ENCODE assay signal across 15 cellular contexts in the genomic region with DNA sequence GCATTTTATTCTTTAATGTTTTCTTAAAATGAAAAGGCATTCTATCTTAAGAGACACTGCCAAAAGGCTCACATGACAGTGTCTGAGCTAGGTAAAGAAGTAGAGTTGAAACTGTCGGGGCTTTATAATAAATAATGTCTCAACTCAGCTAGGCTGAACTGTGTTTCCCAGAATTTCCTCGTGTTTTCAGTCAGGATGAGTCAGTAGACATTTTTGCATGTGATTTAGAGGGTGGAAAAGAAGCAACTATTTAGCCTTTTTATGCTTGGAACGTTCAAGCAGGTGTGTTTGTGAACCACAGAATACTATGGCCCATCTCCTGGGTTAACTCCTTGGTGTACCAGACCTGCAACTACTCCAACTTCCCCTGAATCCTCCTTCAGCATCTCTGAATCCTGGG. TPM values are rescaled to one million over a fixed set of nuclear protein-coding genes. Genes with fewer than 3 reads are reported as not detected.
DNase-seq lines count a peak whose midpoint lies in the region; ATAC-seq and TF ChIP-seq lines count a peak whose summit lies in the region.
"Had no signal": no experiment of that assay in that cellular context is flagged by ENCODE, and none has a peak within 500 bp of the region (broad histone marks: within the 10 kb centered on the region; RNA-seq: fewer than 3 reads in every experiment).

No MANE protein-coding gene starts in this region.

- no peaks in the 10 kb centered on the region for H3K9me2 ChIP-seq in HCT116 (ENCODE audit: insufficient read depth)
- H3K9me2 ChIP-seq in hepatocyte (replicated peaks; ENCODE audit: insufficient read depth), result no peaks in the 10 kb centered on the region

- H3K9ac ChIP-seq in HCT116 (ENCODE audit: low read length), result no peak overlapping the region

- H3K9me3 ChIP-seq in HCT116 (ENCODE audit: control insufficient read depth in 1 of 2, insufficient read depth in 1 of 2, low read depth in 1 of 2, low read length in 2 of 2), result no peaks in the 10 kb centered on the region
- H3K9me3 ChIP-seq in breast epithelium, result no peaks in the 10 kb centered on the region
- no peaks in the 10 kb centered on the region for H3K9me3 ChIP-seq in hepatocyte (ENCODE audit: low read depth)
- H3K9me3 ChIP-seq in thoracic aorta, result no peaks in the 10 kb centered on the region
- H3K9me3 ChIP-seq: suprapubic skin had no signal

- H3K4me1 ChIP-seq in HCT116 (ENCODE audit: control insufficient read depth in 1 of 2, insufficient read depth in 2 of 2, low read length in 2 of 2), result peaks cover 29 to 34% of the 10 kb centered on the region in 2 experiments
- peaks cover 7 to 32% of the 10 kb centered on the region in 2 donors for H3K4me1 ChIP-seq in breast epithelium
- peaks cover 24% of the 10 kb centered on the region for H3K4me1 ChIP-seq in hepatocyte (ENCODE audit: insufficient read depth)
- peaks cover 16 to 35% of the 10 kb centered on the region in 2 donors for H3K4me1 ChIP-seq in thoracic aorta (ENCODE audit: control insufficient read depth in 1 of 2, low read depth in 2 of 2)

- DNase-seq in HCT116 (ENCODE audit: low read depth, low spot score) (no peak), breast epithelium (ENCODE audit: low spot score in 2 of 2) (no peak), hepatocyte (ENCODE audit: low spot score) (no peak), thoracic aorta (ENCODE audit: low spot score) (no peak), HuH-7 (ENCODE audit: low spot score) (no peak)
- DNase-seq in activated CD8-positive, alpha-beta memory T cell treated with anti-CD3 and anti-CD28 coated beads for 24 hours, result no peak
- no peak for DNase-seq in stimulated activated CD4-positive, alpha-beta T cell treated with anti-CD3 and anti-CD28 coated beads, Interleukin-4, amount 100 ng/mL, for 1 hour
- DNase-seq: activated CD4-positive, alpha-beta T cell treated with anti-CD3 and anti-CD28 coated beads, Interleukin-2, amount 10 ng/mL, durations not matched to agents 24 days and 14 days; activated T-cell treated with anti-CD3 and anti-CD28 coated beads, Interleukin-2, amount 50 U/mL, for 72 hours; aorta; islet precursor cell; MM.1S; NCI-H82 had no signal

- H3K4me3 ChIP-seq in HCT116 (replicated peaks in 1 of 2; ENCODE audit: low read depth in 1 of 2, low read length in 2 of 2) (no peak overlapping the region), breast epithelium (no peak overlapping the region), hepatocyte (no peak overlapping the region), thoracic aorta (no peak overlapping the region)
- H3K4me3 ChIP-seq: suprapubic skin had no signal

- CTCF ChIA-PET in HCT116 (lab: Charles Lee), result interaction anchor here (1.7 kb wide), 1 partner anchor 95 kb away, joined by 4 read pairs; no protein-coding TSS in a partner anchor

- TF ChIP-seq POLR2A in HCT116 (IDR thresholded peaks at IDR 0.05; ENCODE audit: borderline replicate concordance, extremely low read depth, insufficient read depth, insufficient read length) (no peak), breast epithelium (IDR thresholded peaks at IDR 0.05) (no peak)

- intact Hi-C loops in HCT116 (cut with micrococcal nuclease) (no loop called here), breast epithelium (cut with DNase I; ENCODE audit: low total_unique reads) (no loop called here)

- TF ChIP-seq CTCF in HCT116 (IDR thresholded peaks at IDR 0.05 in 2 of 3, conservative IDR thresholded peaks at IDR 0.05 in 1 of 3; ENCODE audit: borderline replicate concordance in 1 of 3, insufficient read depth in 1 of 3, low read depth in 2 of 3, low read length in 2 of 3), result no peak
- no peak for TF ChIP-seq CTCF in breast epithelium (IDR thresholded peaks at IDR 0.05)
- TF ChIP-seq CTCF in hepatocyte (IDR thresholded peaks at IDR 0.05; ENCODE audit: poor library complexity), result no peak
- no peak for TF ChIP-seq CTCF in thoracic aorta (IDR thresholded peaks at IDR 0.05)

- H4K20me1 ChIP-seq in HCT116 (ENCODE audit: insufficient read depth), result no peaks in the 10 kb centered on the region
- H4K20me1 ChIP-seq in hepatocyte (ENCODE audit: insufficient read depth, poor library complexity, severe bottlenecking), result no peaks in the 10 kb centered on the region

- WGBS in hepatocyte (ENCODE audit: low lambda C conversion rate, missing lambda C conversion rate), result 45% methylated on average over 3 of the region's 3 CpGs

- ATAC-seq in HCT116 (no peak), thoracic aorta (ENCODE audit: insufficient number of reproducible peaks, low FRiP score, low read depth) (no peak), GM21360 (IDR thresholded peaks at IDR 0.05; ENCODE audit: unreplicated experiment) (no peak)
- ATAC-seq: activated T-cell treated with anti-CD3 and anti-CD28 coated beads, Interleukin-2, amount 50 U/mL, for 72 hours had no signal

- RAD21 ChIA-PET in HCT116 (lab: Charles Lee; ENCODE audit: low non-redundant PET in 1 of 2, low total read pairs in 2 of 2, uncharacterized antibody in 2 of 2, unreplicated experiment in 2 of 2), result no interaction called here

- H2AFZ ChIP-seq in HCT116 (ENCODE audit: low read depth, low read length, poor library complexity, severe bottlenecking) (no peak overlapping the region), hepatocyte (no peak overlapping the region)

- no peaks in the 10 kb centered on the region for H3K36me3 ChIP-seq in HCT116 (ENCODE audit: control insufficient read depth in 1 of 2, insufficient read depth in 2 of 2, low read length in 2 of 2)
- H3K36me3 ChIP-seq in breast epithelium, result no peaks in the 10 kb centered on the region
- H3K36me3 ChIP-seq in hepatocyte (replicated peaks; ENCODE audit: insufficient read depth, low read depth), result no peaks in the 10 kb centered on the region
- no peaks in the 10 kb centered on the region for H3K36me3 ChIP-seq in thoracic aorta
- H3K36me3 ChIP-seq: suprapubic skin had no signal

- POLR2A ChIA-PET in HCT116 (lab: Charles Lee), result no interaction called here

- H3K27me3 ChIP-seq in HCT116 (ENCODE audit: insufficient read depth, low read length), result no peaks in the 10 kb centered on the region
- no peaks in the 10 kb centered on the region for H3K27me3 ChIP-seq in breast epithelium
- H3K27me3 ChIP-seq in hepatocyte, result no peaks in the 10 kb centered on the region
- H3K27me3 ChIP-seq in thoracic aorta (replicated peaks; ENCODE audit: insufficient read depth), result no peaks in the 10 kb centered on the region
- H3K27me3 ChIP-seq: suprapubic skin had no signal

- H3K79me2 ChIP-seq in HCT116 (ENCODE audit: insufficient read depth, low read length) (no peaks in the 10 kb centered on the region), hepatocyte (no peaks in the 10 kb centered on the region)

- no TSS peak for BruUV-seq in HCT116 (replicated peaks; lab: Mats Ljungman, UMichigan)

- H3K4me2 ChIP-seq in HCT116 (ENCODE audit: low read length), result no peak overlapping the region
- H3K4me2 ChIP-seq in hepatocyte, result no peak overlapping the region

- no peak for TF ChIP-seq RAD21 in HCT116 (IDR thresholded peaks at IDR 0.05; ENCODE audit: low read depth)

- no peak overlapping the region for H3K27ac ChIP-seq in HCT116 (ENCODE audit: low read depth, low read length)
- H3K27ac ChIP-seq in breast epithelium, result peak overlapping the region; percentile 39 to 93
- H3K27ac ChIP-seq in hepatocyte, result peak overlapping the region; percentile 18
- H3K27ac ChIP-seq in thoracic aorta, result peak overlapping the region; percentile 10 to 21
- H3K27ac ChIP-seq: suprapubic skin had no signal

TF ChIP-seq in HCT116, 20 proteins besides CTCF, POLR2A, EP300 and RAD21:
- TF ChIP-seq MAX (IDR thresholded peaks at IDR 0.05) (0 out of 2 replicates have a peak, but pooled peaks have one; percentile 23), SIN3A (IDR thresholded peaks at IDR 0.05; ENCODE audit: low read depth) (no peak), EGR1 (IDR thresholded peaks at IDR 0.05; ENCODE audit: low read depth) (no peak), SRF (IDR thresholded peaks at IDR 0.05; ENCODE audit: low read depth) (no peak)

RNA-seq across cellular contexts. Expression of gene LIPA, which starts 23.4 kb away (rescaled TPM):
- total RNA-seq in HCT116 (2021; ENCODE audit: unreplicated experiment) (27.1 TPM), breast epithelium (10 to 100 TPM; 44.9 to 90.7 (median 67.2) TPM), hepatocyte (148 and 152 TPM in 2 replicates), thoracic aorta (10 to 100 TPM; 39.7 to 44.2 TPM)
- 14.7 and 19.1 TPM in 2 replicates for polyA plus RNA-seq in HCT116 (2012)
- polyA plus RNA-seq in hepatocyte, result 128 and 144 TPM in 2 replicates

RNA-seq across cellular contexts. Expression of gene IFIT2, which starts 26.9 kb away (rescaled TPM):
- total RNA-seq in HCT116 (2021; ENCODE audit: unreplicated experiment) (1.0 TPM), breast epithelium (1 to 10 TPM; 2.6 to 6.6 (median 3.5) TPM), hepatocyte (3.9 and 4.6 TPM in 2 replicates), thoracic aorta (10 to 100 TPM in 1 of 2 donors, 1 to 10 TPM in 1; 5.9 to 17.1 TPM)
- 0.61 and 0.66 TPM in 2 replicates for polyA plus RNA-seq in HCT116 (2012)
- polyA plus RNA-seq in hepatocyte, result 2.4 and 2.9 TPM in 2 replicates

RNA-seq across cellular contexts. Expression of gene IFIT3, which starts 52.9 kb away (rescaled TPM):
- total RNA-seq in HCT116 (2021; ENCODE audit: unreplicated experiment), result 1.1 TPM
- 0.77 and 1.1 TPM in 2 replicates for polyA plus RNA-seq in HCT116 (2012)
- 10 to 100 TPM in 1 of 3 donors, 1 to 10 TPM in 2; 8.2 to 10.4 (median 9.5) TPM for total RNA-seq in breast epithelium
- total RNA-seq in hepatocyte, result 10.5 and 10.8 TPM in 2 replicates
- polyA plus RNA-seq in hepatocyte, result 6.9 and 8.6 TPM in 2 replicates
- 10 to 100 TPM in 1 of 2 donors, 1 to 10 TPM in 1; 9.6 to 22.7 TPM for total RNA-seq in thoracic aorta
